24 cellular contexts compared by ENCODE assay signal in genomic region chr14:98189944-98190343, GRCh38.
DNase-seq lines count a peak whose midpoint lies in the region; ATAC-seq and TF ChIP-seq lines count a peak whose summit lies in the region.
"Had no signal": no experiment of that assay in that cellular context is flagged by ENCODE, and none has a peak within 500 bp of the region (broad histone marks: within the 10 kb centered on the region; RNA-seq: fewer than 3 reads in every experiment).

No MANE protein-coding gene starts in this region.

- no peak for DNase-seq in activated CD8-positive, alpha-beta memory T cell treated with anti-CD3 and anti-CD28 coated beads, Interleukin-2, amount 10 ng/mL, durations not matched to agents 7 days and 5 days
- DNase-seq in activated CD8-positive, alpha-beta memory T cell treated with anti-CD3 and anti-CD28 coated beads, Interleukin-2, amount 50 U/mL, for 48 hours: no peak
- no peak for DNase-seq in Peyer's patch
- no peak for DNase-seq in activated naive CD8-positive, alpha-beta T cell treated with anti-CD3 and anti-CD28 coated beads for 36 hours
- DNase-seq in spleen: no peak
- no peak for DNase-seq in NCI-H69 (lab: John Stamatoyannopoulos, UW)
- no peak for DNase-seq in stimulated activated naive CD4-positive, alpha-beta T cell treated with Interleukin-2 at 50 U/mL for 16 hours (lab: John Stamatoyannopoulos, UW)
- DNase-seq: activated CD4-positive, alpha-beta T cell treated with anti-CD3 and anti-CD28 coated beads, Interleukin-2, amount 50 U/mL, for 48 hours; aorta; BE2C; caudate nucleus; dorsolateral prefrontal cortex; foreskin fibroblast; GDM1; KBM-7; NCI-H1048; NCI-H187 treated with DMSO at 0.1 percent for 48 hours; NCI-H82; OCI-M1; Right ventricle myocardium superior; substantia nigra had no signal

- CTCF ChIA-PET in activated CD8-positive, alpha-beta memory T cell treated with anti-CD3 and anti-CD28 coated beads, Interleukin-2, amount 10 ng/mL, durations not matched to agents 7 days and 5 days (lab: Charles Lee): interaction anchor here (0.9 to 11.6 kb wide), 7 partner anchors 10 to 49 kb away, joined by 3 to 94 read pairs (median 7); no protein-coding TSS in a partner anchor

- no peaks in the 10 kb centered on the region for H3K9me3 Mint-ChIP-seq in activated CD8-positive, alpha-beta memory T cell treated with anti-CD3 and anti-CD28 coated beads, Interleukin-2, amount 10 ng/mL, durations not matched to agents 7 days and 5 days (ENCODE audit: low read depth)
- peaks cover 3% of the 10 kb centered on the region for H3K9me3 Mint-ChIP-seq in activated naive CD8-positive, alpha-beta T cell treated with anti-CD3 and anti-CD28 coated beads for 36 hours
- H3K9me3 Mint-ChIP-seq: GM23338 had no signal

- H3K27ac ChIP-seq in Peyer's patch (peak overlapping the region; percentile 60 to 81 (median 72)), spleen (peak overlapping the region; percentile 6 to 89 (median 78))
- H3K27ac ChIP-seq: dorsolateral prefrontal cortex, neutrophil had no signal

- H3K27me3 ChIP-seq in Peyer's patch: no peaks in the 10 kb centered on the region
- no peaks in the 10 kb centered on the region for H3K27me3 ChIP-seq in spleen (replicated peaks in 1 of 7)
- H3K27me3 ChIP-seq: BE2C, neutrophil had no signal

- TF ChIP-seq POLR2A in Peyer's patch (IDR thresholded peaks at IDR 0.05): no peak
- TF ChIP-seq POLR2A in spleen (IDR thresholded peaks at IDR 0.05): no peak

- no peaks in the 10 kb centered on the region for H3K4me1 ChIP-seq in Peyer's patch
- peaks cover 0 to 12% (median 0%) of the 10 kb centered on the region in 6 donors for H3K4me1 ChIP-seq in spleen
- H3K4me1 ChIP-seq: BE2C had no signal

- WGBS in spleen, 5 donors: 75 to 88% (median 82%) methylated on average over 1 of the region's 1 CpG

- H3K4me3 ChIP-seq in Peyer's patch (no peak overlapping the region), spleen (no peak overlapping the region)
- H3K4me3 ChIP-seq: dorsolateral prefrontal cortex, GM23338 had no signal

- H3K36me3 ChIP-seq in Peyer's patch (no peaks in the 10 kb centered on the region), spleen (no peaks in the 10 kb centered on the region)
- H3K36me3 ChIP-seq: BE2C, neutrophil had no signal

- H3K9me3 ChIP-seq in Peyer's patch (no peaks in the 10 kb centered on the region), spleen (no peaks in the 10 kb centered on the region)
- H3K9me3 ChIP-seq: BE2C, neutrophil had no signal

- no peaks in the 10 kb centered on the region for H3K27me3 Mint-ChIP-seq in activated CD8-positive, alpha-beta memory T cell treated with anti-CD3 and anti-CD28 coated beads, Interleukin-2, amount 10 ng/mL, durations not matched to agents 7 days and 5 days
- H3K27me3 Mint-ChIP-seq in activated naive CD8-positive, alpha-beta T cell treated with anti-CD3 and anti-CD28 coated beads for 36 hours: no peaks in the 10 kb centered on the region

- TF ChIP-seq CTCF in Peyer's patch (IDR thresholded peaks at IDR 0.05): no peak
- no peak for TF ChIP-seq CTCF in spleen (IDR thresholded peaks at IDR 0.05 in 8 of 11, conservative IDR thresholded peaks at IDR 0.05 in 3 of 11)

- H3K36me3 Mint-ChIP-seq in activated CD8-positive, alpha-beta memory T cell treated with anti-CD3 and anti-CD28 coated beads, Interleukin-2, amount 10 ng/mL, durations not matched to agents 7 days and 5 days: peaks cover 11% of the 10 kb centered on the region
- peaks cover 19% of the 10 kb centered on the region for H3K36me3 Mint-ChIP-seq in activated naive CD8-positive, alpha-beta T cell treated with anti-CD3 and anti-CD28 coated beads for 36 hours

- intact Hi-C loops in spleen (cut with DNase I; ENCODE audit: low total_unique reads): no loop called here

- peak; percentile 54 for ATAC-seq in activated CD8-positive, alpha-beta memory T cell treated with anti-CD3 and anti-CD28 coated beads, Interleukin-2, amount 10 ng/mL, durations not matched to agents 7 days and 5 days
- no peak for ATAC-seq in GM21360 (IDR thresholded peaks at IDR 0.05; ENCODE audit: unreplicated experiment)
- ATAC-seq: GM23338 had no signal

- H3K4me1 Mint-ChIP-seq in activated CD8-positive, alpha-beta memory T cell treated with anti-CD3 and anti-CD28 coated beads, Interleukin-2, amount 10 ng/mL, durations not matched to agents 7 days and 5 days: peaks cover 86% of the 10 kb centered on the region
- H3K4me1 Mint-ChIP-seq in activated naive CD8-positive, alpha-beta T cell treated with anti-CD3 and anti-CD28 coated beads for 36 hours: peaks cover 93% of the 10 kb centered on the region
- H3K4me1 Mint-ChIP-seq: GM23338 had no signal

- peak overlapping the region; percentile 98 for H3K27ac Mint-ChIP-seq in activated CD8-positive, alpha-beta memory T cell treated with anti-CD3 and anti-CD28 coated beads, Interleukin-2, amount 10 ng/mL, durations not matched to agents 7 days and 5 days
- peak overlapping the region; percentile 92 for H3K27ac Mint-ChIP-seq in activated naive CD8-positive, alpha-beta T cell treated with anti-CD3 and anti-CD28 coated beads for 36 hours
- H3K27ac Mint-ChIP-seq: GM23338 had no signal

- peak overlapping the region; percentile 79 for H3K4me3 Mint-ChIP-seq in activated CD8-positive, alpha-beta memory T cell treated with anti-CD3 and anti-CD28 coated beads, Interleukin-2, amount 10 ng/mL, durations not matched to agents 7 days and 5 days
- peak overlapping the region; percentile 69 for H3K4me3 Mint-ChIP-seq in activated naive CD8-positive, alpha-beta T cell treated with anti-CD3 and anti-CD28 coated beads for 36 hours
- H3K4me3 Mint-ChIP-seq: GM23338 had no signal
